In genomic region chr1:92921031-92922023, GRCh38 we compare ENCODE assay signal across 20 cellular contexts.
"Had no signal": no experiment of that assay in that cellular context is flagged by ENCODE, and none has a peak within 500 bp of the region (broad histone marks: within the 10 kb centered on the region; RNA-seq: fewer than 3 reads in every experiment).

No MANE protein-coding gene starts in this region.

- H3K36me3 ChIP-seq: breast epithelium, right lobe of liver had no signal

- H3K4me2 ChIP-seq: smooth muscle cell had no signal

- H3K9me3 ChIP-seq: breast epithelium, right lobe of liver had no signal

- H3K27me3 ChIP-seq: breast epithelium, right lobe of liver had no signal

- DNase-seq: activated CD4-positive, alpha-beta T cell treated with anti-CD3 and anti-CD28 coated beads, Interleukin-2, amount 10 ng/mL, durations not matched to agents 24 days and 14 days; activated CD4-positive, CD25-positive, alpha-beta regulatory T cell; activated CD8-positive, alpha-beta memory T cell treated with anti-CD3 and anti-CD28 coated beads, Interleukin-2, amount 50 U/mL, for 4 hours; activated CD8-positive, alpha-beta T cell treated with anti-CD3 and anti-CD28 coated beads, Interleukin-2, amount 10 ng/mL, durations not matched to agents 7 days and 5 days; activated gamma-delta T cell treated with Interleukin-2 at 50 U/mL for 16 hours; activated naive CD8-positive, alpha-beta T cell treated with anti-CD3 and anti-CD28 coated beads, Interleukin-2, amount 10 ng/mL, durations not matched to agents 7 days and 5 days; activated T-cell treated with anti-CD3 and anti-CD28 coated beads, Interleukin-2, amount 50 U/mL, for 72 hours; aorta; dermis blood vessel endothelial cell; effector memory CD8-positive, alpha-beta T cell; left colon; nucleus accumbens; right lobe of liver; stimulated activated CD4-positive, alpha-beta T cell treated with anti-CD3 and anti-CD28 coated beads, Interleukin-4, amount 100 ng/mL, for 4 hours; stimulated activated CD8-positive, alpha-beta memory T cell treated with anti-CD3 and anti-CD28 coated beads, Interleukin-4, amount 100 ng/mL, for 48 hours had no signal

- H3K4me1 ChIP-seq: breast epithelium had no signal

- H3K27ac ChIP-seq: breast epithelium had no signal

- H3K4me3 Mint-ChIP-seq: activated CD4-positive, alpha-beta T cell treated with anti-CD3 and anti-CD28 coated beads, Interleukin-2, amount 10 ng/mL, durations not matched to agents 24 days and 14 days; activated CD8-positive, alpha-beta T cell treated with anti-CD3 and anti-CD28 coated beads, Interleukin-2, amount 10 ng/mL, durations not matched to agents 7 days and 5 days; activated naive CD8-positive, alpha-beta T cell treated with anti-CD3 and anti-CD28 coated beads, Interleukin-2, amount 10 ng/mL, durations not matched to agents 7 days and 5 days; activated T-cell treated with anti-CD3 and anti-CD28 coated beads, Interleukin-2, amount 50 U/mL, for 72 hours; effector memory CD8-positive, alpha-beta T cell; natural killer cell treated with Interleukin-12 subunit alpha and Interleukin-12 subunit beta and Interleukin-15 and Interleukin-18, amount 100 ng/mL, for 72 hours; stimulated activated naive CD8-positive, alpha-beta T cell treated with anti-CD3 and anti-CD28 coated beads, Interleukin-15, Interleukin-2, amounts not matched to agents 100 ng/mL and 50 ng/mL, for 24 hours had no signal

- H3K9me3 Mint-ChIP-seq: effector memory CD8-positive, alpha-beta T cell; natural killer cell treated with Interleukin-12 subunit alpha and Interleukin-12 subunit beta and Interleukin-15 and Interleukin-18, amount 100 ng/mL, for 72 hours had no signal

- H3K27me3 Mint-ChIP-seq: activated CD4-positive, alpha-beta T cell treated with anti-CD3 and anti-CD28 coated beads, Interleukin-2, amount 10 ng/mL, durations not matched to agents 24 days and 14 days; activated naive CD8-positive, alpha-beta T cell treated with anti-CD3 and anti-CD28 coated beads, Interleukin-2, amount 10 ng/mL, durations not matched to agents 7 days and 5 days; effector memory CD8-positive, alpha-beta T cell; natural killer cell treated with Interleukin-12 subunit alpha and Interleukin-12 subunit beta and Interleukin-15 and Interleukin-18, amount 100 ng/mL, for 72 hours; progenitor cell of endocrine pancreas; stimulated activated naive CD8-positive, alpha-beta T cell treated with anti-CD3 and anti-CD28 coated beads, Interleukin-15, Interleukin-2, amounts not matched to agents 100 ng/mL and 50 ng/mL, for 24 hours had no signal

- H3K27ac Mint-ChIP-seq: activated CD4-positive, alpha-beta T cell treated with anti-CD3 and anti-CD28 coated beads, Interleukin-2, amount 10 ng/mL, durations not matched to agents 24 days and 14 days; activated CD8-positive, alpha-beta T cell treated with anti-CD3 and anti-CD28 coated beads, Interleukin-2, amount 10 ng/mL, durations not matched to agents 7 days and 5 days; activated naive CD8-positive, alpha-beta T cell treated with anti-CD3 and anti-CD28 coated beads, Interleukin-2, amount 10 ng/mL, durations not matched to agents 7 days and 5 days; activated T-cell treated with anti-CD3 and anti-CD28 coated beads, Interleukin-2, amount 50 U/mL, for 72 hours; progenitor cell of endocrine pancreas; stimulated activated naive CD8-positive, alpha-beta T cell treated with anti-CD3 and anti-CD28 coated beads, Interleukin-15, Interleukin-2, amounts not matched to agents 100 ng/mL and 50 ng/mL, for 24 hours had no signal

- ATAC-seq: activated CD8-positive, alpha-beta T cell treated with anti-CD3 and anti-CD28 coated beads, Interleukin-2, amount 10 ng/mL, durations not matched to agents 7 days and 5 days; activated T-cell treated with anti-CD3 and anti-CD28 coated beads, Interleukin-2, amount 50 U/mL, for 72 hours; effector memory CD8-positive, alpha-beta T cell; left colon; natural killer cell treated with Interleukin-12 subunit alpha and Interleukin-12 subunit beta and Interleukin-15 and Interleukin-18, amount 100 ng/mL, for 72 hours had no signal

- H3K4me3 ChIP-seq: breast epithelium, right lobe of liver, smooth muscle cell had no signal
